In the genomic region with DNA sequence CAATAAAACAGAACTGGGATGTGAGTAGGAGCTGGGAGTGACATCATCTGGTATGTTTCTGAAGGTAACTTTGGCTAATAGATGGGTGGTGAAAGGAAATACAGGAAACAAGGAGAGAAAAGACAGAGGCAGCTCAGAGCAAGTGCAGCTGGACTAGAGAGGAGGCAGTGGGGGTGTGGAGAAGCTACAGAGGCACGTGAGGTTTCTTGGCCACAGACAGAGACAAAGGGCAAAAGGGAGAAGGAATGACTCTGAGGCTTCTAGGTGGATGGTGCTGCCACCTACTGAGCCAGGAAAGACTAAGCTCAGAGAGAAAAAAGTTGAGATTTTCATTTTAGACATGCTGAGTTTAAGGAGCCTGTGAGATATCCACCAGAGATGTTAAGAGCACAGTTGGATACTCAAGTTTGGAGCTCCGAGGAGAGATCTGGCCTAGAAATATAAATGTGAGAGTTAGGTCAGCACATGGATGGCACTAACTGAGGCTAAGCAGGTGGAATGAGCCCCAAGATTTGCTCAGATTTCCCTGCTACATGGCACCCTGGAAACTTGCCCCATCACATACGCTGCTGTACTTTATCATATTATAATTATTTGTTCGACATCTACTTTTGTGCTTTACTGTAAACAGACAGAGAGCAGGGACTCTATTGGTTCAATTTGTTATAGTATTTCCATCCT, we compare ENCODE assay signal across 8 cellular contexts.
DNase-seq lines count a peak whose midpoint lies in the region; ATAC-seq, FAIRE-seq and TF ChIP-seq lines count a peak whose summit lies in the region.

No MANE protein-coding gene starts in this region.

- H4K20me1 ChIP-seq in H1 (replicated peaks in 1 of 2; ENCODE audit: control insufficient read depth in 1 of 2, insufficient read depth in 2 of 2, low read length in 2 of 2), result no peaks in the 10 kb centered on the region

- no peak overlapping the region for H3K14ac ChIP-seq in H1 (ENCODE audit: insufficient read length)

- peak; percentile 65 to 70 for TF ChIP-seq RAD21 in H1 (IDR thresholded peaks at IDR 0.05 in 1 of 2, conservative IDR thresholded peaks at IDR 0.05 in 1 of 2; ENCODE audit: low read depth in 2 of 2, low read length in 2 of 2)

- intact Hi-C loops in naive thymus-derived CD4-positive, alpha-beta T cell (cut with micrococcal nuclease), result loop anchor here in 1 of 2 donors (5.0 kb wide), 1 partner anchor 113 kb away; no protein-coding TSS in a partner anchor
- intact Hi-C loops in vagina (cut with DNase I), result no loop called here

- H3K4ac ChIP-seq in H1 (replicated peaks; ENCODE audit: insufficient read length, low read depth, low read length), result no peak overlapping the region

- H3K27ac ChIP-seq in H1 (ENCODE audit: low read depth, low read length) (no peak overlapping the region), vagina (no peak overlapping the region)
- no peak overlapping the region for H3K27ac ChIP-seq in naive thymus-derived CD4-positive, alpha-beta T cell (ENCODE audit: low read depth, low read length)

- CTCF ChIA-PET in BJ (lab: Yijun Ruan, JAX) (interaction anchor here (0.6 to 7.7 kb wide), 24 partner anchors 9 to 1773 kb away, joined by 3 to 86 read pairs (median 6); no protein-coding TSS in a partner anchor), H1 (lab: Charles Lee; ENCODE audit: partially characterized antibody) (interaction anchor here (0.6 to 11.6 kb wide), 50 partner anchors 10 to 641 kb away, joined by 3 to 274 read pairs (median 6); no protein-coding TSS in a partner anchor)
- CTCF ChIA-PET in naive thymus-derived CD4-positive, alpha-beta T cell (lab: Charles Lee), result no interaction called here

- peak overlapping the region; percentile 48; the same call in 1 of the 2 replicates for H2BK5ac ChIP-seq in H1 (ENCODE audit: low read depth, low read length)

- no peak overlapping the region for H3K23ac ChIP-seq in H1 (ENCODE audit: insufficient read length)

- no peak overlapping the region for H3K56ac ChIP-seq in H1 (replicated peaks; ENCODE audit: insufficient read length, low read depth, low read length)

- H2BK15ac ChIP-seq in H1 (ENCODE audit: low read length), result no peak overlapping the region

- TF ChIP-seq POLR2A in H1 (IDR thresholded peaks at IDR 0.05; ENCODE audit: control extremely low read depth in 1 of 2, low read depth in 2 of 2, low read length in 2 of 2) (no peak), vagina (IDR thresholded peaks at IDR 0.05) (no peak)

- ATAC-seq in GM18511 (IDR thresholded peaks at IDR 0.05; ENCODE audit: unreplicated experiment), result peak; percentile 84
- peak; percentile 81 for ATAC-seq in HG03095 (IDR thresholded peaks at IDR 0.05; ENCODE audit: unreplicated experiment)
- peak; percentile 20 for ATAC-seq in naive thymus-derived CD4-positive, alpha-beta T cell
- ATAC-seq in HG03045 (IDR thresholded peaks at IDR 0.05; ENCODE audit: unreplicated experiment), result no peak

- 0 out of 2 replicates have a peak overlapping the region, but pooled peaks have one; percentile 30 for H2BK12ac ChIP-seq in H1 (ENCODE audit: low read depth, low read length)

- POLR2A ChIA-PET in BJ (lab: Charles Lee), result no interaction called here
- POLR2A ChIA-PET in H1 (lab: Charles Lee; ENCODE audit: partially characterized antibody), result interaction anchor here (1.0 kb wide), 1 partner anchor 10 kb away, joined by 3 read pairs; no protein-coding TSS in a partner anchor
- POLR2A ChIA-PET in naive thymus-derived CD4-positive, alpha-beta T cell (lab: Charles Lee), result no interaction called here

- 58% methylated on average over 4 of the region's 4 CpGs; no CpG with 5 or more reads in 1 of the 2 experiments for WGBS in H1 (ENCODE audit: extremely low coverage in 1 of 2, insufficient coverage in 1 of 2, insufficient read length in 1 of 2, insufficient replicate concordance in 2 of 2, low coverage in 1 of 2, low lambda C conversion rate in 2 of 2, missing lambda C conversion rate in 1 of 2), 2 experiments

- no peak overlapping the region for H2BK120ac ChIP-seq in H1 (replicated peaks; ENCODE audit: low read depth, low read length)

- H2AK5ac ChIP-seq in H1 (ENCODE audit: low read depth, low read length), result peak overlapping the region; percentile 47; the same call in 1 of the 2 replicates

- H3K4me3 ChIP-seq in BJ (ENCODE audit: low read depth, low read length) (no peak overlapping the region), H1 (ENCODE audit: extremely low read depth in 1 of 4, insufficient read depth in 2 of 4, low read depth in 3 of 4, low read length in 4 of 4) (no peak overlapping the region), vagina (no peak overlapping the region)
- no peak overlapping the region for H3K4me3 ChIP-seq in naive thymus-derived CD4-positive, alpha-beta T cell (ENCODE audit: low read length)

- no peak overlapping the region for H4K8ac ChIP-seq in H1 (ENCODE audit: extremely low read depth, insufficient read depth, low read length)

- TF ChIP-seq EP300 in H1 (IDR thresholded peaks at IDR 0.05; ENCODE audit: borderline replicate concordance in 1 of 2, low read depth in 2 of 2, low read length in 2 of 2), result no peak

- H4K5ac ChIP-seq in H1 (ENCODE audit: insufficient read length, low read depth, low read length), result no peak overlapping the region

- H3K36me3 Mint-ChIP-seq in naive thymus-derived CD4-positive, alpha-beta T cell, result no peaks in the 10 kb centered on the region

- H3K27ac Mint-ChIP-seq in naive thymus-derived CD4-positive, alpha-beta T cell, result no peak overlapping the region

- no peak overlapping the region for H3K4me3 Mint-ChIP-seq in naive thymus-derived CD4-positive, alpha-beta T cell

- H3K9me3 Mint-ChIP-seq in naive thymus-derived CD4-positive, alpha-beta T cell, result peaks cover 0 to 6% (median 1%) of the 10 kb centered on the region in 11 donors

- no peak for FAIRE-seq in H1 (lab: Jason Lieb, UNC)

- H3K4me2 ChIP-seq in H1 (ENCODE audit: insufficient read depth in 1 of 2, low read depth in 2 of 2, low read length in 2 of 2), result no peak overlapping the region

- no peaks in the 10 kb centered on the region for H3K36me3 ChIP-seq in BJ (ENCODE audit: control insufficient read depth, insufficient read depth, low read length)
- H3K36me3 ChIP-seq in H1 (ENCODE audit: control insufficient read depth in 2 of 4, insufficient read depth in 4 of 4, low read length in 3 of 4), result peaks cover 0 to 4% (median 0%) of the 10 kb centered on the region in 4 experiments; a peak in 1 of 8 replicates
- no peaks in the 10 kb centered on the region for H3K36me3 ChIP-seq in naive thymus-derived CD4-positive, alpha-beta T cell (ENCODE audit: control insufficient read depth in 2 of 3, insufficient read depth in 3 of 3, low read length in 3 of 3)
- no peaks in the 10 kb centered on the region for H3K36me3 ChIP-seq in vagina

- H4K91ac ChIP-seq in H1 (replicated peaks; ENCODE audit: insufficient read length, low read length), result peak overlapping the region; percentile 29

- H3K18ac ChIP-seq in H1 (ENCODE audit: extremely low read depth, low read length), result no peak overlapping the region

- H3K79me2 ChIP-seq in H1 (ENCODE audit: control insufficient read depth in 1 of 2, insufficient read depth in 2 of 2, low read length in 2 of 2), result no peaks in the 10 kb centered on the region

- H3K23me2 ChIP-seq in H1 (ENCODE audit: low read depth, low read length), result no peaks in the 10 kb centered on the region; the same call in 1 of the 2 replicates

- H3K4me1 Mint-ChIP-seq in naive thymus-derived CD4-positive, alpha-beta T cell, result peaks cover 0 to 5% (median 0%) of the 10 kb centered on the region in 7 donors

- H3K9me3 ChIP-seq in H1 (ENCODE audit: insufficient read depth in 2 of 2, low read depth in 1 of 2, low read length in 1 of 2) (0 out of 4 replicates have a peak, but pooled peaks cover 1 to 4% of the 10 kb centered on the region in 2 experiments), vagina (no peaks in the 10 kb centered on the region)
- no peaks in the 10 kb centered on the region for H3K9me3 ChIP-seq in naive thymus-derived CD4-positive, alpha-beta T cell (ENCODE audit: control insufficient read depth in 2 of 3, low read length in 3 of 3)

- H2AFZ ChIP-seq in H1 (ENCODE audit: low read length), result no peak overlapping the region

- no peaks in the 10 kb centered on the region for H3K79me1 ChIP-seq in H1 (ENCODE audit: low read depth, low read length)

- TF ChIP-seq CTCF in BJ (IDR thresholded peaks at IDR 0.05; ENCODE audit: insufficient read depth, low read depth, low read length) (peak; percentile 75), H1 (IDR thresholded peaks at IDR 0.05; ENCODE audit: control extremely low read depth in 1 of 3, insufficient read depth in 1 of 3, low read depth in 1 of 3, low read length in 3 of 3) (peak; percentile 15 to 74 (median 68)), vagina (IDR thresholded peaks at IDR 0.05) (no peak)

- H3K27me3 ChIP-seq in BJ (ENCODE audit: control insufficient read depth, insufficient read depth, low read length), result no peaks in the 10 kb centered on the region
- no peaks in the 10 kb centered on the region for H3K27me3 ChIP-seq in H1 (replicated peaks in 1 of 4; ENCODE audit: control insufficient read depth in 3 of 4, extremely low read depth in 1 of 4, insufficient read depth in 3 of 4, low read length in 3 of 4)
- H3K27me3 ChIP-seq in naive thymus-derived CD4-positive, alpha-beta T cell (ENCODE audit: control insufficient read depth in 2 of 2, insufficient read depth in 2 of 2, low read length in 2 of 2), result no peaks in the 10 kb centered on the region
- no peaks in the 10 kb centered on the region for H3K27me3 ChIP-seq in vagina

- H3K9ac ChIP-seq in H1 (replicated peaks in 1 of 4; ENCODE audit: extremely low read depth in 1 of 4, low read depth in 3 of 4, low read length in 3 of 4), result no peak overlapping the region

- H2BK20ac ChIP-seq in H1 (ENCODE audit: low read length), result no peak overlapping the region

- H3K27me3 Mint-ChIP-seq in naive thymus-derived CD4-positive, alpha-beta T cell, result peaks cover 0 to 19% (median 10%) of the 10 kb centered on the region in 5 donors

- DNase-seq in BJ (ENCODE audit: low read depth) (no peak), NOMO-1 treated with DMSO at 0.1 percent for 48 hours (lab: John Stamatoyannopoulos, UW; ENCODE audit: unreplicated experiment) (peak; percentile 56), H1 (ENCODE audit: low read depth in 1 of 2, low spot score in 2 of 2) (no peak), vagina (ENCODE audit: extremely low spot score in 2 of 2) (no peak)
- DNase-seq in naive thymus-derived CD4-positive, alpha-beta T cell, result no peak

- H3K4me1 ChIP-seq in H1 (replicated peaks in 1 of 4; ENCODE audit: control insufficient read depth in 3 of 4, insufficient read depth in 4 of 4, low read length in 3 of 4) (peaks cover 10 to 16% (median 12%) of the 10 kb centered on the region in 4 experiments), vagina (no peaks in the 10 kb centered on the region)
- no peaks in the 10 kb centered on the region for H3K4me1 ChIP-seq in naive thymus-derived CD4-positive, alpha-beta T cell (ENCODE audit: control insufficient read depth in 2 of 2, insufficient read depth in 2 of 2, low read length in 2 of 2)

Comparison
In these comparisons a context has a peak if more than half of its experiments do, and no peak if none do; other contexts are left out.
1. CTCF ChIP-seq: peak in BJ (single experiment) and H1 (3 of 3); none in vagina (0 of 3).